13 cellular contexts compared by ENCODE assay signal in the genomic region with DNA sequence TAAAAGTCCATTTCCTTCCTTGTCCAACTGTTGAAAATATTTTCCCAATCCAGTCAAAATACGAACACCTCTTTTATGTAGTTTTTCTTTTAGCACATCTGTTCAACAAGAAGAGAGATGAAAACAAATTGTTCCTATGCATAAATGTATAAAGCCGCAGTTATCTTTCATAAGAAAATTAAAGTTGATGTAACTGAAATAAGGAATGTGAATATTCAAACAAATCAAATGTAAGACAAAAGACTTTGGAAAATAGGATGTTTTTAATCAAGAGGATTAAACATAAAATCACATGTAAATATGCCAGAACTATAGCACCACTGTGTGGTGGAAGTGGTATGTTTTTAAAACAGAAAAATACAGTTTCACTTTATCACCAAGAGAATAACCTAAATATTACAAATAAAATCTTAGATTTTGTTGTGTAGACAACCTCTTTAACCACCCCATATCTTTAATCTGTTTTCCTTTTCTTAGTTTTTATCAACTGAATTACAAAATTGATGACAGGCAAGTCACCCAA. TPM values are rescaled to one million over a fixed set of nuclear protein-coding genes. Genes with fewer than 3 reads are reported as not detected.
DNase-seq lines count a peak whose midpoint lies in the region; ATAC-seq, FAIRE-seq and TF ChIP-seq lines count a peak whose summit lies in the region.
"Had no signal": no experiment of that assay in that cellular context is flagged by ENCODE, and none has a peak within 500 bp of the region (broad histone marks: within the 10 kb centered on the region; RNA-seq: fewer than 3 reads in every experiment).

No MANE protein-coding gene starts in this region.

- no peak overlapping the region for H3K4me3 ChIP-seq in GM12878
- no peak overlapping the region for H3K4me3 ChIP-seq in mesenchymal stem cell (ENCODE audit: insufficient read depth in 1 of 2, low read depth in 1 of 2, low read length in 2 of 2)
- H3K4me3 ChIP-seq in sigmoid colon, result no peak overlapping the region
- H3K4me3 ChIP-seq: heart left ventricle, K562 had no signal

- no peak overlapping the region for H3K27ac Mint-ChIP-seq in natural killer cell
- H3K27ac Mint-ChIP-seq: stimulated activated effector memory CD8-positive, alpha-beta T cell treated with anti-CD3 and anti-CD28 coated beads, Interleukin-12 subunit alpha, Interleukin-12 subunit beta, amount 100 ng/mL, for 72 hours had no signal

- TF ChIP-seq POLR2A in GM12878 (IDR thresholded peaks at IDR 0.05; ENCODE audit: low read depth, low read length) (no peak), sigmoid colon (IDR thresholded peaks at IDR 0.05) (no peak)

- H3K9ac ChIP-seq in GM12878 (ENCODE audit: control insufficient read depth, insufficient read depth, low read length), result no peak overlapping the region
- H3K9ac ChIP-seq in mesenchymal stem cell (ENCODE audit: low read length), result peak overlapping the region; percentile 48

- H2BK12ac ChIP-seq in mesenchymal stem cell (ENCODE audit: low read length in 2 of 2), result no peak overlapping the region

- no peaks in the 10 kb centered on the region for H3K9me3 Mint-ChIP-seq in natural killer cell
- H3K9me3 Mint-ChIP-seq: stimulated activated effector memory CD8-positive, alpha-beta T cell treated with anti-CD3 and anti-CD28 coated beads, Interleukin-12 subunit alpha, Interleukin-12 subunit beta, amount 100 ng/mL, for 72 hours had no signal

- SMC1A ChIA-PET in GM12878 (lab: Charles Lee; ENCODE audit: uncharacterized antibody, unreplicated experiment), result interaction anchor here (0.8 to 1.4 kb wide), 3 partner anchors 16 to 601 kb away, joined by 3 to 4 read pairs (median 3); no protein-coding TSS in a partner anchor

- no peak overlapping the region for H3K4me2 ChIP-seq in GM12878 (ENCODE audit: control insufficient read depth, insufficient read depth)
- H3K4me2 ChIP-seq in mesenchymal stem cell (ENCODE audit: low read length, poor library complexity, severe bottlenecking), result no peak overlapping the region

- FAIRE-seq in GM12878 (lab: Jason Lieb, UNC), result no peak
- FAIRE-seq: K562 had no signal

- peak; percentile 46; the same call in 1 of the 2 replicates for TF ChIP-seq RAD21 in GM12878 (IDR thresholded peaks at IDR 0.05; ENCODE audit: insufficient read depth, low read depth, low read length)

- H2BK5ac ChIP-seq in mesenchymal stem cell (ENCODE audit: low read depth, low read length, poor library complexity, severe bottlenecking), result no peak overlapping the region

- H2AK5ac ChIP-seq in mesenchymal stem cell (ENCODE audit: low read length, severe bottlenecking), result no peak overlapping the region

- no peak overlapping the region for H3K23ac ChIP-seq in mesenchymal stem cell (ENCODE audit: low read length in 2 of 2)

- H3K27ac ChIP-seq in GM12878 (ENCODE audit: control insufficient read depth, insufficient read depth), result no peak overlapping the region
- H3K27ac ChIP-seq in mesenchymal stem cell (ENCODE audit: low read length, poor library complexity, severe bottlenecking), result no peak overlapping the region
- H3K27ac ChIP-seq in sigmoid colon, result no peak overlapping the region
- H3K27ac ChIP-seq: heart left ventricle had no signal

- no peaks in the 10 kb centered on the region for H3K4me1 Mint-ChIP-seq in natural killer cell
- H3K4me1 Mint-ChIP-seq: stimulated activated effector memory CD8-positive, alpha-beta T cell treated with anti-CD3 and anti-CD28 coated beads, Interleukin-12 subunit alpha, Interleukin-12 subunit beta, amount 100 ng/mL, for 72 hours had no signal

- CTCF ChIA-PET in GM12878 (lab: Yijun Ruan, JAX), result interaction anchor here (0.8 to 1.7 kb wide), 4 partner anchors 8 to 600 kb away, joined by 3 to 6 read pairs (median 4); no protein-coding TSS in a partner anchor

- ATAC-seq in GM12878 (no peak), natural killer cell (no peak), HG03095 (IDR thresholded peaks at IDR 0.05; ENCODE audit: unreplicated experiment) (no peak)
- ATAC-seq: heart left ventricle; K562; stimulated activated effector memory CD8-positive, alpha-beta T cell treated with anti-CD3 and anti-CD28 coated beads, Interleukin-12 subunit alpha, Interleukin-12 subunit beta, amount 100 ng/mL, for 72 hours had no signal

- WGBS in GM12878 (ENCODE audit: insufficient coverage, insufficient replicate concordance, low lambda C conversion rate, missing lambda C conversion rate), result 41% methylated on average over 2 of the region's 2 CpGs
- WGBS in mesenchymal stem cell, result no CpG with 5 or more reads among the region's 2 CpGs
- WGBS in sigmoid colon, 2 donors, result 86 to 90% methylated on average over 2 of the region's 2 CpGs

- DNase-seq in DMS53 treated with DMSO at 0.1 percent for 48 hours (lab: John Stamatoyannopoulos, UW; ENCODE audit: unreplicated experiment) (peak; percentile 5), GM12878 (ENCODE audit: low read depth, low spot score) (no peak), mesenchymal stem cell (peak; percentile 25), sigmoid colon (no peak), natural killer cell (no peak)
- DNase-seq in effector CD4-positive, alpha-beta T cell, result no peak
- DNase-seq: heart left ventricle had no signal

- H3K14ac ChIP-seq in mesenchymal stem cell (ENCODE audit: low read length in 2 of 2), result no peak overlapping the region

- BruUV-seq in GM12878 (replicated peaks; lab: Mats Ljungman, UMichigan), result no TSS peak

- H2BK15ac ChIP-seq in mesenchymal stem cell (ENCODE audit: low read depth, poor library complexity, severe bottlenecking), result no peak overlapping the region

- no peaks in the 10 kb centered on the region for H3K9me3 ChIP-seq in GM12878 (replicated peaks; ENCODE audit: control insufficient read depth, insufficient read depth, low read length)
- no peaks in the 10 kb centered on the region for H3K9me3 ChIP-seq in mesenchymal stem cell (ENCODE audit: control insufficient read depth, low read length)
- H3K9me3 ChIP-seq in sigmoid colon, result no peaks in the 10 kb centered on the region
- H3K9me3 ChIP-seq: heart left ventricle had no signal

- no peaks in the 10 kb centered on the region for H3K79me1 ChIP-seq in mesenchymal stem cell (replicated peaks; ENCODE audit: low read length, poor library complexity, severe bottlenecking)

- intact Hi-C loops in GM12878 (cut with micrococcal nuclease; ENCODE audit: unreplicated experiment) (loop anchor here (1.0 to 10.0 kb wide), 2 partner anchors 485 to 600 kb away; no protein-coding TSS in a partner anchor), sigmoid colon (cut with DNase I) (loop anchor here (10.0 kb wide), 1 partner anchor 605 kb away; no protein-coding TSS in a partner anchor), natural killer cell (cut with micrococcal nuclease) (no loop called here)

- no peaks in the 10 kb centered on the region for H3K27me3 ChIP-seq in GM12878 (replicated peaks in 1 of 2; ENCODE audit: control insufficient read depth in 2 of 2, insufficient read depth in 2 of 2, low read length in 1 of 2)
- H3K27me3 ChIP-seq in mesenchymal stem cell (ENCODE audit: control insufficient read depth in 1 of 2, insufficient read depth in 1 of 2, low read length in 2 of 2), result no peaks in the 10 kb centered on the region
- H3K27me3 ChIP-seq in sigmoid colon, result no peaks in the 10 kb centered on the region
- H3K27me3 ChIP-seq: heart left ventricle had no signal

- POLR2A ChIA-PET in GM12878 (lab: Charles Lee), result no interaction called here

- no peaks in the 10 kb centered on the region for H3K27me3 Mint-ChIP-seq in natural killer cell (ENCODE audit: low read depth in 2 of 2)

- H4K20me1 ChIP-seq in GM12878 (ENCODE audit: control insufficient read depth, insufficient read depth), result no peaks in the 10 kb centered on the region

- no peak overlapping the region for H2BK120ac ChIP-seq in mesenchymal stem cell (ENCODE audit: low read depth, low read length)

- no peak overlapping the region for H4K8ac ChIP-seq in mesenchymal stem cell (ENCODE audit: low read length)

- H3K4ac ChIP-seq in mesenchymal stem cell (ENCODE audit: low read depth in 1 of 2, low read length in 2 of 2), result no peak overlapping the region

- no peak overlapping the region for H3K4me3 Mint-ChIP-seq in natural killer cell
- H3K4me3 Mint-ChIP-seq: stimulated activated effector memory CD8-positive, alpha-beta T cell treated with anti-CD3 and anti-CD28 coated beads, Interleukin-12 subunit alpha, Interleukin-12 subunit beta, amount 100 ng/mL, for 72 hours had no signal

- H3K36me3 ChIP-seq in GM12878 (ENCODE audit: control insufficient read depth in 2 of 2, insufficient read depth in 2 of 2, low read length in 1 of 2) (no peaks in the 10 kb centered on the region), mesenchymal stem cell (ENCODE audit: control insufficient read depth in 1 of 2, insufficient read depth in 2 of 2, low read depth in 1 of 2, low read length in 2 of 2) (no peaks in the 10 kb centered on the region), sigmoid colon (no peaks in the 10 kb centered on the region)

- H3K18ac ChIP-seq in mesenchymal stem cell (ENCODE audit: low read depth in 1 of 2, low read length in 2 of 2), result no peak overlapping the region

- H4K91ac ChIP-seq in mesenchymal stem cell (ENCODE audit: low read length), result no peak overlapping the region

- in situ Hi-C loops in GM12878 (cut with MboI), result no loop called here

- H3K36me3 Mint-ChIP-seq in natural killer cell, result no peaks in the 10 kb centered on the region
- H3K36me3 Mint-ChIP-seq: stimulated activated effector memory CD8-positive, alpha-beta T cell treated with anti-CD3 and anti-CD28 coated beads, Interleukin-12 subunit alpha, Interleukin-12 subunit beta, amount 100 ng/mL, for 72 hours had no signal

- H3K4me1 ChIP-seq in GM12878 (ENCODE audit: control insufficient read depth, insufficient read depth, low read length) (no peaks in the 10 kb centered on the region), mesenchymal stem cell (ENCODE audit: control insufficient read depth, insufficient read depth, low read depth, low read length) (no peaks in the 10 kb centered on the region), sigmoid colon (peaks cover 0 to 3% (median 0%) of the 10 kb centered on the region in 4 donors)
- H3K4me1 ChIP-seq: heart left ventricle had no signal

- TF ChIP-seq CTCF in LNCAP (IDR thresholded peaks at IDR 0.05) (peak; percentile 59), GM12878 (IDR thresholded peaks at IDR 0.05 in 2 of 3, conservative IDR thresholded peaks at IDR 0.05 in 1 of 3; ENCODE audit: control insufficient read depth in 2 of 3, extremely low read depth in 1 of 3, insufficient read depth in 1 of 3, low read depth in 3 of 3, low read length in 3 of 3) (no peak; a peak in 1 of 6 replicates), sigmoid colon (IDR thresholded peaks at IDR 0.05) (no peak), natural killer cell (IDR thresholded peaks at IDR 0.05) (no peak)

- no peak overlapping the region for H2AFZ ChIP-seq in GM12878 (ENCODE audit: control insufficient read depth, low read depth, low read length)
- no peak overlapping the region for H2AFZ ChIP-seq in mesenchymal stem cell (ENCODE audit: low read depth, low read length)

- TF ChIP-seq EP300 in GM12878 (IDR thresholded peaks at IDR 0.05; ENCODE audit: borderline replicate concordance in 1 of 2, control insufficient read depth in 1 of 2, low read depth in 2 of 2, low read length in 2 of 2), result no peak
- TF ChIP-seq EP300 in sigmoid colon (IDR thresholded peaks at IDR 0.05), result no peak

- H3K79me2 ChIP-seq in GM12878 (ENCODE audit: control insufficient read depth, insufficient read depth, low read length), result no peaks in the 10 kb centered on the region

- RAD21 ChIA-PET in GM12878 (lab: Charles Lee; ENCODE audit: unreplicated experiment), result interaction anchor here (1.2 to 2.0 kb wide), 2 partner anchors 202 to 598 kb away, joined by 4 to 5 read pairs; no protein-coding TSS in a partner anchor

RNA-seq across cellular contexts. Expression of gene CAPS2, which starts 40.4 kb away (rescaled TPM):
- 61.4 and 72.9 TPM in 2 replicates for total RNA-seq in GM12878 (2013; cell fraction: nucleolus; rRNA removed)
- total RNA-seq in GM12878 (2014; rRNA removed) (3.2 and 4.1 TPM in 2 replicates), GM12878 (2014; rRNA removed; fragmentation: Illumina TruSeq; extraction: Trizol) (6.4 and 8.1 TPM in 2 replicates), GM12878 (2021) (5.1 and 5.4 TPM in 2 replicates), sigmoid colon (10 to 100 TPM in 2 of 4 donors, 1 to 10 TPM in 2; 7.7 to 17.8 (median 10.5) TPM), natural killer cell (1 to 10 TPM; 9.2 to 9.6 (median 9.5) TPM)
- polyA plus RNA-seq in GM12878 (2011; ENCODE audit: low read depth), result 4.0 TPM
- polyA plus RNA-seq in GM12878 (2011; rRNA removed) (2.0 and 3.9 TPM in 2 replicates), GM12878 (2014; fragmentation: Illumina TruSeq; extraction: Trizol) (4.1 and 9.5 TPM in 2 replicates), GM12878 (2014; fragmentation: Nextera tagmentation; extraction: Ambion mirVana) (1 to 10 TPM; 4.5 to 6.4 TPM), GM12878 (2014; rRNA removed) (4.2 and 4.3 TPM in 2 replicates), GM12878 (2016; fragmentation: Nextera tagmentation; extraction: Ambion mirVana) (1 to 10 TPM; 4.2 TPM), sigmoid colon (1 to 10 TPM; 1.1 to 3.6 (median 1.4) TPM)
- polyA plus RNA-seq in GM12878 (2011; cell fraction: cytosol; rRNA removed), result 0.55 and 0.94 TPM in 2 replicates
- 3.1 and 4.6 TPM in 2 replicates for polyA plus RNA-seq in GM12878 (2011; cell fraction: nucleus; rRNA removed)
- 3.9 and 4.8 TPM in 2 replicates for polyA plus RNA-seq in GM12878 (2012)
- polyA minus RNA-seq in GM12878 (2011; rRNA and poly(A)+ RNA removed), result 3.6 and 6.5 TPM in 2 replicates
- polyA minus RNA-seq in GM12878 (2011; cell fraction: cytosol; rRNA and poly(A)+ RNA removed), result not detected in 2 replicates
- polyA minus RNA-seq in GM12878 (2011; cell fraction: nucleus; rRNA and poly(A)+ RNA removed), result 7.5 and 10.1 TPM in 2 replicates
- polyA plus RNA-seq in mesenchymal stem cell (2013, experiment 1 of 2), result 1.4 TPM
- 1.4 TPM for polyA plus RNA-seq in mesenchymal stem cell (2013, experiment 2 of 2)

RNA-seq across cellular contexts. Expression of gene GLIPR1L1, which starts 44.7 kb away (rescaled TPM):
- not detected in 2 replicates for total RNA-seq in GM12878 (2013; cell fraction: nucleolus; rRNA removed)
- not detected in 2 replicates for total RNA-seq in GM12878 (2014; rRNA removed)
- total RNA-seq in GM12878 (2014; rRNA removed; fragmentation: Illumina TruSeq; extraction: Trizol), result not detected in 2 replicates
- not detected in 2 replicates for total RNA-seq in GM12878 (2021)
- not detected for polyA plus RNA-seq in GM12878 (2011; ENCODE audit: low read depth)
- polyA plus RNA-seq in GM12878 (2011; rRNA removed), result not detected in 2 replicates
- not detected in 2 replicates for polyA plus RNA-seq in GM12878 (2011; cell fraction: cytosol; rRNA removed)
- polyA plus RNA-seq in GM12878 (2011; cell fraction: nucleus; rRNA removed), result not detected in 2 replicates
- 0.35 TPM in 1 of 2 replicates, not detected in the other for polyA plus RNA-seq in GM12878 (2012)
- not detected in 2 replicates for polyA plus RNA-seq in GM12878 (2014; fragmentation: Illumina TruSeq; extraction: Trizol)
- polyA plus RNA-seq in GM12878 (2014; fragmentation: Nextera tagmentation; extraction: Ambion mirVana), result under 1 TPM; 0.10 to 0.13 TPM
- polyA plus RNA-seq in GM12878 (2014; rRNA removed), result not detected in 2 replicates
- under 1 TPM in 1 of 2 experiments, not detected in 1; 0.47 TPM for polyA plus RNA-seq in GM12878 (2016; fragmentation: Nextera tagmentation; extraction: Ambion mirVana)
- not detected in 2 replicates for polyA minus RNA-seq in GM12878 (2011; rRNA and poly(A)+ RNA removed)
- not detected in 2 replicates for polyA minus RNA-seq in GM12878 (2011; cell fraction: cytosol; rRNA and poly(A)+ RNA removed)
- polyA minus RNA-seq in GM12878 (2011; cell fraction: nucleus; rRNA and poly(A)+ RNA removed), result not detected in 2 replicates
- not detected for polyA plus RNA-seq in mesenchymal stem cell (2013, experiment 1 of 2)
- polyA plus RNA-seq in mesenchymal stem cell (2013, experiment 2 of 2), result not detected
- total RNA-seq in sigmoid colon, result not detected
- polyA plus RNA-seq in sigmoid colon, result not detected
- not detected for total RNA-seq in natural killer cell
- total RNA-seq: heart left ventricle; K562; pulmonary artery endothelial cell; T-helper 1 cell treated with Interleukin-12 subunit alpha and Interleukin-12 subunit beta and Interleukin-4 antibody, amounts not matched to agents 30 ng/mL and 1 ng/mL, for 36 hours had no signal
- polyA plus RNA-seq: heart left ventricle, K562 had no signal

Comparison
In these comparisons a context has a peak if more than half of its experiments do, and no peak if none do; other contexts are left out.
1. DNase-seq: peak in DMS53 treated with DMSO at 0.1 percent for 48 hours (single experiment) and mesenchymal stem cell (single experiment); none in GM12878 (single experiment), sigmoid colon (single experiment), effector CD4-positive, alpha-beta T cell (single experiment) and natural killer cell (single experiment).